ENCODE assay signal across 13 cellular contexts in the genomic region with DNA sequence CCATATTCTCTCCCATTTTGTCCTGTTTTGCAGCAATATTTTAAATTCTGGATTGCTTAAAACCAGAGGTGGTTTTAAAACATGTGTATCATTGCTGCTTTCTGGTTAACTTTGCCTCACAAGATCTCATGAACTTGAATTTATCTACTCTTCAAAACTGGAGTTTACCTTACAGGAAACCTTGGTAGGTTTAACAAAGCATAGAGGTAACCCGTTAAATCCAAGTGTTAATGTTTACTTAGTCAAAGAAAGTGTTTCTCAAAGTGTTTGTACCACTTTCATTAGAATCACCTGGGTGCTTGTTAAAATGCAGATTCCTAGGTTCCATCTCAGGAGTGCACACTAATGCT. TPM values are rescaled to one million over a fixed set of nuclear protein-coding genes. Genes with fewer than 3 reads are reported as not detected.
DNase-seq lines count a peak whose midpoint lies in the region; ATAC-seq, FAIRE-seq and TF ChIP-seq lines count a peak whose summit lies in the region.
"Had no signal": no experiment of that assay in that cellular context is flagged by ENCODE, and none has a peak within 500 bp of the region (broad histone marks: within the 10 kb centered on the region; RNA-seq: fewer than 3 reads in every experiment).

No MANE protein-coding gene starts in this region.

- TF ChIP-seq POLR2A in GM18505 (IDR thresholded peaks at IDR 0.05; ENCODE audit: borderline replicate concordance, extremely low read depth, insufficient read depth, insufficient read length) (no peak), K562 (conservative IDR thresholded peaks at IDR 0.05) (no peak)

- no peak for TF ChIP-seq EP300 in K562 (IDR thresholded peaks at IDR 0.05; ENCODE audit: low read length)

- POLR2A ChIA-PET in K562 (lab: Yijun Ruan, JAX): interaction anchor here (0.7 to 1.1 kb wide), 2 partner anchors 24 to 56 kb away, joined by 3 to 4 read pairs; no protein-coding TSS in a partner anchor

- in situ Hi-C loops in K562 (cut with MboI): no loop called here
- in situ Hi-C loops in GM23248 (cut with MboI): no loop called here

- H3K4me3 ChIP-seq in K562 (no peak overlapping the region), GM23248 (no peak overlapping the region)
- H3K4me3 ChIP-seq: MG63, smooth muscle cell had no signal

- H4K20me1 ChIP-seq in K562 (replicated peaks; ENCODE audit: control insufficient read depth, insufficient read depth, low read length) (no peaks in the 10 kb centered on the region), GM23248 (ENCODE audit: insufficient read depth) (no peaks in the 10 kb centered on the region)

- no TSS peak for BruUV-seq in K562 (replicated peaks; lab: Mats Ljungman, UMichigan)

- H3K4me2 ChIP-seq in K562 (ENCODE audit: insufficient read depth, low read length) (no peak overlapping the region), GM23248 (ENCODE audit: unreplicated experiment) (no peak overlapping the region)
- H3K4me2 ChIP-seq: smooth muscle cell had no signal

- no peak overlapping the region for H2AFZ ChIP-seq in K562 (ENCODE audit: low read depth, low read length)
- H2AFZ ChIP-seq in GM23248: no peak overlapping the region

- H3K36me3 ChIP-seq in K562 (ENCODE audit: control insufficient read depth, insufficient read depth, low read length) (peaks cover 3% of the 10 kb centered on the region; the same call in 2 of the 3 replicates), GM23248 (ENCODE audit: low read depth) (0 out of 2 replicates have a peak, but pooled peaks cover 4% of the 10 kb centered on the region)

- no peak for TF ChIP-seq CTCF in K562 (IDR thresholded peaks at IDR 0.05 in 2 of 3, conservative IDR thresholded peaks at IDR 0.05 in 1 of 3; ENCODE audit: insufficient read depth in 2 of 3, low read depth in 1 of 3, low read length in 3 of 3)

- no peaks in the 10 kb centered on the region for H3K9me1 ChIP-seq in K562 (ENCODE audit: control insufficient read depth, insufficient read depth, low read length)

- H3F3A ChIP-seq in GM23248 (ENCODE audit: insufficient read depth): no peaks in the 10 kb centered on the region; the same call in 1 of the 2 replicates

- TF ChIP-seq RAD21 in K562 (CRISPR knock-in tag; conservative IDR thresholded peaks at IDR 0.05 in 1 of 2, IDR thresholded peaks at IDR 0.05 in 1 of 2): no peak

- H3K9ac ChIP-seq in K562 (ENCODE audit: insufficient read depth in 1 of 2, low read depth in 2 of 2, low read length in 2 of 2): no peak overlapping the region
- no peak overlapping the region for H3K9ac ChIP-seq in GM23248

- CTCF ChIA-PET in K562 (lab: Yijun Ruan, JAX; ENCODE audit: low intra/inter-chr PET ratio): no interaction called here

- peak; percentile 21 for ATAC-seq in GM18505 (IDR thresholded peaks at IDR 0.05; ENCODE audit: unreplicated experiment)
- ATAC-seq in GM21367 (IDR thresholded peaks at IDR 0.05; ENCODE audit: unreplicated experiment): peak; percentile 7
- peak; percentile 16 for ATAC-seq in HG03196 (IDR thresholded peaks at IDR 0.05; ENCODE audit: unreplicated experiment)
- ATAC-seq in K562: no peak

- H3K27me3 ChIP-seq in K562 (ENCODE audit: control insufficient read depth in 2 of 2, insufficient read depth in 2 of 2, low read length in 2 of 2) (no peaks in the 10 kb centered on the region), GM23248 (replicated peaks; ENCODE audit: insufficient read depth) (no peaks in the 10 kb centered on the region)
- H3K27me3 ChIP-seq: MG63 had no signal

- H3K4me1 ChIP-seq in K562 (replicated peaks in 1 of 2; ENCODE audit: control insufficient read depth in 2 of 2, insufficient read depth in 2 of 2, low read length in 2 of 2) (no peaks in the 10 kb centered on the region; a peak in 1 of 5 replicates), GM23248 (ENCODE audit: insufficient read depth) (peaks cover 8% of the 10 kb centered on the region)

- H3K27ac ChIP-seq in K562 (ENCODE audit: extremely low read depth, low read depth, low read length) (peak overlapping the region; percentile 16; the same call in 1 of the 3 replicates), GM23248 (no peak overlapping the region)

- WGBS in K562 (ENCODE audit: insufficient coverage, low coverage, missing lambda C conversion rate): 52% methylated on average over 1 of the region's 1 CpG
- WGBS in GM23248 (ENCODE audit: low coverage in 1 of 2, low lambda C conversion rate in 2 of 2, missing lambda C conversion rate in 2 of 2), 2 experiments: 96% methylated on average over 1 of the region's 1 CpG

- no peaks in the 10 kb centered on the region for H3K79me2 ChIP-seq in K562 (ENCODE audit: control insufficient read depth, insufficient read depth, low read length)
- peaks cover 61% of the 10 kb centered on the region for H3K79me2 ChIP-seq in GM23248 (ENCODE audit: insufficient read depth)

- peak; percentile 11 for FAIRE-seq in K562 (lab: Jason Lieb, UNC)

- intact Hi-C loops in K562 (cut with micrococcal nuclease): no loop called here

- H3K9me3 ChIP-seq in K562 (replicated peaks; ENCODE audit: control insufficient read depth, insufficient read depth, low read depth, low read length): no peaks in the 10 kb centered on the region
- no peaks in the 10 kb centered on the region for H3K9me3 ChIP-seq in GM23248 (ENCODE audit: low read depth)
- H3K9me3 ChIP-seq: MG63 had no signal

- DNase-seq in K562 (ENCODE audit: extremely low read depth in 1 of 4, low spot score in 3 of 4) (no peak), cerebellar cortex (ENCODE audit: low spot score) (no peak), COLO668 (lab: John Stamatoyannopoulos, UW; ENCODE audit: unreplicated experiment) (no peak), midbrain (lab: John Stamatoyannopoulos, UW) (no peak), GM23248 (no peak)
- DNase-seq: activated CD4-positive, alpha-beta T cell treated with anti-CD3 and anti-CD28 coated beads, Interleukin-2, amount 50 U/mL, for 1 hour; H7; mesendoderm; MG63 had no signal

- no peaks in the 10 kb centered on the region for H3K9me2 ChIP-seq in GM23248 (ENCODE audit: insufficient read depth)

TF ChIP-seq in K562, 482 proteins besides CTCF, POLR2A, EP300 and RAD21 (continues in another document):
- TF ChIP-seq EHMT2 (IDR thresholded peaks at IDR 0.05) (no peak), TSC22D4 (tag; IDR thresholded peaks at IDR 0.05) (no peak), HMBOX1 (IDR thresholded peaks at IDR 0.05) (0 out of 2 replicates have a peak, but pooled peaks have one; percentile 30)

RNA-seq across cellular contexts. Expression of gene VDAC2, which starts 44.0 kb away (rescaled TPM):
- total RNA-seq in K562 (2011; cell fraction: chromatin; rRNA removed; ENCODE audit: low replicate concordance): 126 and 193 TPM in 2 replicates
- 95.3 and 108 TPM in 2 replicates for total RNA-seq in K562 (2011; cell fraction: nucleolus; rRNA removed)
- 134 and 160 TPM in 2 replicates for total RNA-seq in K562 (2011; cell fraction: nucleoplasm; rRNA removed)
- total RNA-seq in K562 (2014; rRNA removed) (188 and 201 TPM in 2 replicates), K562 (2014; rRNA removed; fragmentation: Illumina TruSeq; extraction: Trizol) (450 and 500 TPM in 2 replicates), K562 (2015; rRNA removed; fragmentation: Illumina TruSeq; extraction: Trizol) (331 and 336 TPM in 2 replicates), K562 (2021) (398 and 422 TPM in 2 replicates)
- polyA plus RNA-seq in K562 (2011; rRNA removed) (139 and 166 TPM in 2 replicates), K562 (2014; fragmentation: Illumina TruSeq; extraction: Trizol) (379 and 424 TPM in 2 replicates), K562 (2014; fragmentation: Nextera tagmentation; extraction: Ambion mirVana) (100 to 1,000 TPM; 208 to 250 TPM), K562 (2014; rRNA removed) (198 and 219 TPM in 2 replicates), GM23248 (2016; fragmentation: Nextera tagmentation; extraction: Ambion mirVana) (259 and 268 TPM in 2 replicates)
- polyA plus RNA-seq in K562 (2011; cell fraction: cytosol; rRNA removed): 67.4 and 154 TPM in 2 replicates
- 117 and 202 TPM in 2 replicates for polyA plus RNA-seq in K562 (2011; cell fraction: nucleus; rRNA removed)
- 354 and 375 TPM in 2 replicates for polyA plus RNA-seq in K562 (2012)
- 177 and 198 TPM in 2 replicates for polyA minus RNA-seq in K562 (2011; rRNA and poly(A)+ RNA removed)
- 116 and 122 TPM in 2 replicates for polyA minus RNA-seq in K562 (2011; cell fraction: cytosol; rRNA and poly(A)+ RNA removed)
- 47.5 and 87.7 TPM in 2 replicates for polyA minus RNA-seq in K562 (2011; cell fraction: nucleus; rRNA and poly(A)+ RNA removed)
- 145 and 147 TPM in 2 replicates for total RNA-seq in GM23248 (2014; rRNA removed; shearing (Covaris generic))

RNA-seq across cellular contexts. Expression of gene SAMD8, which starts 55.1 kb away (rescaled TPM):
- 32.4 and 44.3 TPM in 2 replicates for total RNA-seq in K562 (2011; cell fraction: chromatin; rRNA removed; ENCODE audit: low replicate concordance)
- total RNA-seq in K562 (2011; cell fraction: nucleolus; rRNA removed): 9.3 and 10.0 TPM in 2 replicates
- total RNA-seq in K562 (2011; cell fraction: nucleoplasm; rRNA removed): 15.6 and 26.2 TPM in 2 replicates
- total RNA-seq in K562 (2014; rRNA removed) (4.6 and 6.2 TPM in 2 replicates), K562 (2014; rRNA removed; fragmentation: Illumina TruSeq; extraction: Trizol) (8.8 and 10.5 TPM in 2 replicates), K562 (2015; rRNA removed; fragmentation: Illumina TruSeq; extraction: Trizol) (7.9 and 8.2 TPM in 2 replicates), K562 (2021) (7.2 and 7.6 TPM in 2 replicates)
- polyA plus RNA-seq in K562 (2011; rRNA removed) (16.1 and 16.7 TPM in 2 replicates), K562 (2014; fragmentation: Illumina TruSeq; extraction: Trizol) (5.4 and 6.2 TPM in 2 replicates), K562 (2014; fragmentation: Nextera tagmentation; extraction: Ambion mirVana) (1 to 10 TPM; 2.7 to 2.8 TPM), K562 (2014; rRNA removed) (5.5 and 5.7 TPM in 2 replicates), GM23248 (2016; fragmentation: Nextera tagmentation; extraction: Ambion mirVana) (16.8 and 16.9 TPM in 2 replicates)
- polyA plus RNA-seq in K562 (2011; cell fraction: cytosol; rRNA removed): 7.1 and 15.1 TPM in 2 replicates
- 5.7 and 7.9 TPM in 2 replicates for polyA plus RNA-seq in K562 (2011; cell fraction: nucleus; rRNA removed)
- 3.2 and 5.0 TPM in 2 replicates for polyA plus RNA-seq in K562 (2012)
- polyA minus RNA-seq in K562 (2011; rRNA and poly(A)+ RNA removed): 28.0 and 29.4 TPM in 2 replicates
- 6.9 and 9.4 TPM in 2 replicates for polyA minus RNA-seq in K562 (2011; cell fraction: cytosol; rRNA and poly(A)+ RNA removed)
- 3.5 and 9.0 TPM in 2 replicates for polyA minus RNA-seq in K562 (2011; cell fraction: nucleus; rRNA and poly(A)+ RNA removed)
- 30.5 and 31.5 TPM in 2 replicates for total RNA-seq in GM23248 (2014; rRNA removed; shearing (Covaris generic))
